11 cellular contexts compared by ENCODE assay signal in the genomic region with DNA sequence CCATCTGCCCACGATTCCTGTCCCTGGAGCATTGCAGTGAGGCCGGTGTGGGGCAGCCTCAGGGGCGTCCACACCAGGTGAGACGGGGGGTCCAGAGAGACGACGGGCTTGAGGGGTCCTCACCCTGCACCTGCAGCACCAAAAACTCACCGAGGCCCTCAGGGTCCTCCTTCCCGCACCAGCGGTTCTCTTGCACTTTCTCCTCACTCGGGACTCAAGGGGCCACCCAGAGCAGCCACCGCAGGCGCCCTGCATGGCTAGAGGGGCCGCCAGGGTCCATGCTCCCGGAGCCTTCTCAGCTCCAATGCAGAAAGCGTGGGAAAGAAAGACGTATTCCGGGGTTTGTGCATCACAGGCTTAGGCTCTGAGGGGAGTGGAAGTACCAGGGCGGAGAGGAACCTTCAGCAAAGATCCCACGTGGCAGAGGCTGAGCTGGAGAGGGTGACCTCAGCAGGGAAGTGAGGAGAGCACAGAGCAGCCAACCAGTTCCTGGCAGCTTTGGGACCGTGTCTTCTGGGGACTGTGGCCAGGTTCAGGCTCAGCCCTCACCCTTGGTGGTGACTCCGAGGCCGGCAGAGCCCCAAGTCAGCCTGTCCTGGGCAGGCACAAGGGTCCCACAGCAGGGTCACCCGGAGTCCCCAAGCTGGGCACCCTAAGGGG. TPM values are rescaled to one million over a fixed set of nuclear protein-coding genes. Genes with fewer than 3 reads are reported as not detected.
DNase-seq lines count a peak whose midpoint lies in the region; ATAC-seq, FAIRE-seq and TF ChIP-seq lines count a peak whose summit lies in the region.
"Had no signal": no experiment of that assay in that cellular context is flagged by ENCODE, and none has a peak within 500 bp of the region (broad histone marks: within the 10 kb centered on the region; RNA-seq: fewer than 3 reads in every experiment).

No MANE protein-coding gene starts in this region.

- no peak overlapping the region for H2AFZ ChIP-seq in PC-3 (ENCODE audit: low read length)

- no peak for TF ChIP-seq CTCF in D721Med (IDR thresholded peaks at IDR 0.05; ENCODE audit: insufficient read depth, missing control alignments)
- TF ChIP-seq CTCF in PC-3 (conservative IDR thresholded peaks at IDR 0.05; ENCODE audit: low read depth, low read length): no peak
- no peak for TF ChIP-seq CTCF in foreskin fibroblast (IDR thresholded peaks at IDR 0.05; ENCODE audit: low read depth, low read length)

- no TSS peak for BruUV-seq in PC-3 (replicated peaks; lab: Mats Ljungman, UMichigan)

- ATAC-seq in PC-3 (no peak), sciatic nerve (peak; percentile 54)
- no peak for ATAC-seq in activated naive CD8-positive, alpha-beta T cell treated with anti-CD3 and anti-CD28 coated beads, Interleukin-2, amount 50 U/mL, for 24 hours

- H3K4me1 Mint-ChIP-seq in activated naive CD8-positive, alpha-beta T cell treated with anti-CD3 and anti-CD28 coated beads, Interleukin-2, amount 50 U/mL, for 24 hours: no peaks in the 10 kb centered on the region

- no peaks in the 10 kb centered on the region for H3K9me3 ChIP-seq in PC-3 (ENCODE audit: low read length)

- no peak overlapping the region for H3K4me3 Mint-ChIP-seq in activated naive CD8-positive, alpha-beta T cell treated with anti-CD3 and anti-CD28 coated beads, Interleukin-2, amount 50 U/mL, for 24 hours

- no peaks in the 10 kb centered on the region for H3F3A ChIP-seq in PC-3 (ENCODE audit: low read length, unreplicated experiment)

- CTCF ChIA-PET in PC-3 (lab: Charles Lee): no interaction called here

- H3K9me2 ChIP-seq in PC-3 (replicated peaks; ENCODE audit: low read length): no peaks in the 10 kb centered on the region

- no peaks in the 10 kb centered on the region for H3K36me3 Mint-ChIP-seq in activated naive CD8-positive, alpha-beta T cell treated with anti-CD3 and anti-CD28 coated beads, Interleukin-2, amount 50 U/mL, for 24 hours (ENCODE audit: low read depth)

- DNase-seq in D721Med (ENCODE audit: insufficient read length, low spot score) (peak; percentile 10), PC-3 (no peak), foreskin fibroblast (peak; percentile 68 to 70), sciatic nerve (ENCODE audit: low spot score) (no peak), GM12892 (ENCODE audit: insufficient read length) (no peak), NAMALWA (ENCODE audit: low spot score) (no peak), hepatic stellate cell (ENCODE audit: low spot score) (no peak)
- DNase-seq in activated naive CD8-positive, alpha-beta T cell treated with anti-CD3 and anti-CD28 coated beads, Interleukin-2, amount 50 U/mL, for 24 hours: no peak
- DNase-seq: NCI-H446 treated with DMSO at 0.1 percent for 48 hours, SHP77 treated with DMSO at 0.1 percent for 48 hours had no signal

- POLR2A ChIA-PET in PC-3 (lab: Charles Lee; ENCODE audit: unreplicated experiment): no interaction called here

- intact Hi-C loops in PC-3 (cut with micrococcal nuclease) (no loop called here), sciatic nerve (cut with DNase I) (no loop called here)

- H3K36me3 ChIP-seq in PC-3 (ENCODE audit: low read depth, low read length): no peaks in the 10 kb centered on the region

- peaks cover 2% of the 10 kb centered on the region for H3K27me3 Mint-ChIP-seq in activated naive CD8-positive, alpha-beta T cell treated with anti-CD3 and anti-CD28 coated beads, Interleukin-2, amount 50 U/mL, for 24 hours

- no peak for TF ChIP-seq POLR2A in GM12892 (IDR thresholded peaks at IDR 0.05; ENCODE audit: low read depth, low read length)

- no peaks in the 10 kb centered on the region for H3K79me2 ChIP-seq in PC-3 (ENCODE audit: low read length)

- FAIRE-seq in D721Med (lab: Jason Lieb, UNC) (no peak), GM12892 (lab: Jason Lieb, UNC) (no peak)
- FAIRE-seq: colon had no signal

- H3K27me3 ChIP-seq in PC-3 (ENCODE audit: low read length): no peaks in the 10 kb centered on the region

- no peaks in the 10 kb centered on the region for H4K20me1 ChIP-seq in PC-3 (ENCODE audit: low read length)

- H3K9me3 Mint-ChIP-seq in activated naive CD8-positive, alpha-beta T cell treated with anti-CD3 and anti-CD28 coated beads, Interleukin-2, amount 50 U/mL, for 24 hours: no peaks in the 10 kb centered on the region

- H3K4me3 ChIP-seq in PC-3 (ENCODE audit: low read length): no peak overlapping the region
- H3K4me3 ChIP-seq in foreskin fibroblast (ENCODE audit: low read depth in 1 of 2, low read length in 2 of 2): no peak overlapping the region

- H3K27ac Mint-ChIP-seq in activated naive CD8-positive, alpha-beta T cell treated with anti-CD3 and anti-CD28 coated beads, Interleukin-2, amount 50 U/mL, for 24 hours: no peak overlapping the region

- H3K4me1 ChIP-seq in PC-3 (ENCODE audit: insufficient read depth, low read length): peaks cover 21% of the 10 kb centered on the region

- H3K4me2 ChIP-seq in PC-3 (ENCODE audit: low read length): no peak overlapping the region

- peak overlapping the region; percentile 81 for H3K27ac ChIP-seq in PC-3 (ENCODE audit: low read length)

- peak overlapping the region; percentile 60 for H3K9ac ChIP-seq in PC-3 (ENCODE audit: low read length)

RNA-seq across cellular contexts. Expression of a gene that starts 19.5 kb away (rescaled TPM):
- total RNA-seq in PC-3 (2014; rRNA removed): 521 and 654 TPM in 2 replicates
- 397 TPM for total RNA-seq in sciatic nerve
- polyA plus RNA-seq in GM12892 (2012; ENCODE audit: missing spikeins): 0.28 TPM

Comparison
In these comparisons a context has a peak if more than half of its experiments do, and no peak if none do; other contexts are left out.
1. DNase-seq: peak in D721Med (single experiment) and foreskin fibroblast (2 of 2); none in PC-3 (single experiment), sciatic nerve (single experiment), activated naive CD8-positive, alpha-beta T cell treated with anti-CD3 and anti-CD28 coated beads, Interleukin-2, amount 50 U/mL, for 24 hours (single experiment), GM12892 (single experiment), NAMALWA (single experiment) and hepatic stellate cell (single experiment).